ENCODE assay signal across 21 cellular contexts in genomic region chr19:1222394-1222793, GRCh38. TPM values are rescaled to one million over a fixed set of nuclear protein-coding genes. Genes with fewer than 3 reads are reported as not detected.
DNase-seq lines count a peak whose midpoint lies in the region; ATAC-seq and TF ChIP-seq lines count a peak whose summit lies in the region.
"Had no signal": no experiment of that assay in that cellular context is flagged by ENCODE, and none has a peak within 500 bp of the region (broad histone marks: within the 10 kb centered on the region; RNA-seq: fewer than 3 reads in every experiment).

No MANE protein-coding gene starts in this region.

- H3K27me3 ChIP-seq in breast epithelium (no peaks in the 10 kb centered on the region), H9 (ENCODE audit: insufficient read depth, low read length) (no peaks in the 10 kb centered on the region), trophoblast cell (ENCODE audit: insufficient read depth, low read length) (no peaks in the 10 kb centered on the region)
- H3K27me3 ChIP-seq: ascending aorta, colonic mucosa, ovary, SJCRH30, stomach had no signal

- intact Hi-C loops in MCF 10A (cut with micrococcal nuclease): no loop called here
- intact Hi-C loops in breast epithelium (cut with DNase I; ENCODE audit: low total_unique reads): loop anchor here (10.0 kb wide), 1 partner anchor 208 kb away; no protein-coding TSS in a partner anchor

- H4K8ac ChIP-seq in H9 (replicated peaks; ENCODE audit: insufficient read length, low read depth, low read length) (no peak overlapping the region), trophoblast cell (ENCODE audit: low read depth, low read length) (no peak overlapping the region)

- no peak overlapping the region for H2BK20ac ChIP-seq in H9 (ENCODE audit: low read depth, low read length, poor library complexity, severe bottlenecking)

- no peak for TF ChIP-seq POLR2A in breast epithelium (IDR thresholded peaks at IDR 0.05)

- DNase-seq in MCF 10A (ENCODE audit: unreplicated experiment) (no peak), breast epithelium (ENCODE audit: low spot score in 2 of 2) (no peak), H9 (no peak), choroid plexus epithelial cell (ENCODE audit: low read depth) (no peak), NCI-H1694 (lab: John Stamatoyannopoulos, UW) (no peak), trophoblast cell (no peak)
- no peak for DNase-seq in stimulated activated naive B cell treated with anti-CD40 and anti-IgM and Interleukin-4, amounts not matched to agents 10 μg/mL and 1 μg/mL and 100 μg/mL, for 72 hours
- DNase-seq in activated CD4-positive, alpha-beta T cell treated with anti-CD3 and anti-CD28 coated beads, Interleukin-2, amount 10 ng/mL, durations not matched to agents 7 days and 5 days: no peak
- DNase-seq: activated CD8-positive, alpha-beta memory T cell treated with anti-CD3 and anti-CD28 coated beads for 24 hours; colonic mucosa; mammary epithelial cell; naive B cell; NCI-H774; ovary; PC-9; stomach; T-helper 17 cell had no signal

- no peak overlapping the region for H3K4me2 ChIP-seq in H9 (ENCODE audit: insufficient read depth, insufficient read length, low read length)
- no peak overlapping the region for H3K4me2 ChIP-seq in trophoblast cell (ENCODE audit: low read length)
- H3K4me2 ChIP-seq: PC-9 had no signal

- H3K23ac ChIP-seq in H9 (ENCODE audit: insufficient read length, low read depth, low read length): no peak overlapping the region
- no peak overlapping the region for H3K23ac ChIP-seq in trophoblast cell (ENCODE audit: low read length)

- H3K36me3 Mint-ChIP-seq in MCF 10A (ENCODE audit: insufficient read depth, unreplicated experiment): peaks cover 22% of the 10 kb centered on the region
- peaks cover 2 to 9% (median 6%) of the 10 kb centered on the region in 3 experiments; a peak in 5 of 7 replicates for H3K36me3 Mint-ChIP-seq in H9 (ENCODE audit: insufficient read depth in 1 of 3, low read depth in 3 of 3)
- H3K36me3 Mint-ChIP-seq in stimulated activated naive B cell treated with anti-CD40 and anti-IgM and Interleukin-4, amounts not matched to agents 10 μg/mL and 1 μg/mL and 100 μg/mL, for 72 hours: peaks cover 10 to 13% of the 10 kb centered on the region in 2 donors
- peaks cover 3% of the 10 kb centered on the region for H3K36me3 Mint-ChIP-seq in activated CD4-positive, alpha-beta T cell treated with anti-CD3 and anti-CD28 coated beads, Interleukin-2, amount 10 ng/mL, durations not matched to agents 7 days and 5 days (ENCODE audit: low read depth)
- H3K36me3 Mint-ChIP-seq: activated naive CD4-positive, alpha-beta T cell treated with anti-CD3 and anti-CD28 coated beads, Interleukin-2, amount 50 U/mL, for 24 hours; CD4-positive, CD25-positive, alpha-beta regulatory T cell; naive B cell had no signal

- H3K4ac ChIP-seq in H9 (ENCODE audit: low read depth, low read length) (no peak overlapping the region), trophoblast cell (ENCODE audit: low read depth, low read length) (no peak overlapping the region)

- H3K79me2 ChIP-seq in H9 (ENCODE audit: insufficient read depth, low read length) (no peaks in the 10 kb centered on the region), trophoblast cell (ENCODE audit: control insufficient read depth, insufficient read depth, low read length, poor library complexity) (no peaks in the 10 kb centered on the region)

- no peaks in the 10 kb centered on the region for H3K4me1 Mint-ChIP-seq in MCF 10A (ENCODE audit: insufficient read depth, unreplicated experiment)
- peaks cover 0 to 6% of the 10 kb centered on the region in 2 experiments; a peak in 2 of 4 replicates for H3K4me1 Mint-ChIP-seq in H9
- peaks cover 0 to 1% of the 10 kb centered on the region in 2 donors for H3K4me1 Mint-ChIP-seq in stimulated activated naive B cell treated with anti-CD40 and anti-IgM and Interleukin-4, amounts not matched to agents 10 μg/mL and 1 μg/mL and 100 μg/mL, for 72 hours
- peaks cover 3% of the 10 kb centered on the region for H3K4me1 Mint-ChIP-seq in activated CD4-positive, alpha-beta T cell treated with anti-CD3 and anti-CD28 coated beads, Interleukin-2, amount 10 ng/mL, durations not matched to agents 7 days and 5 days
- H3K4me1 Mint-ChIP-seq: CD4-positive, CD25-positive, alpha-beta regulatory T cell; T-helper 17 cell had no signal

- no peak overlapping the region for H2AFZ ChIP-seq in H9 (ENCODE audit: low read length)
- no peak overlapping the region for H2AFZ ChIP-seq in trophoblast cell (ENCODE audit: insufficient read depth, low read length, poor library complexity)
- H2AFZ ChIP-seq: PC-9 had no signal

- H4K91ac ChIP-seq in H9 (ENCODE audit: insufficient read length, low read depth, low read length) (no peak overlapping the region), trophoblast cell (ENCODE audit: low read depth, low read length) (no peak overlapping the region)

- no peak overlapping the region for H2AK5ac ChIP-seq in H9 (ENCODE audit: insufficient read length, low read length)
- H2AK5ac ChIP-seq in trophoblast cell (ENCODE audit: low read length): no peak overlapping the region

- no peak overlapping the region for H4K12ac ChIP-seq in trophoblast cell (ENCODE audit: low read depth, low read length)

- CTCF ChIA-PET in MCF 10A (lab: Yijun Ruan, JAX): interaction anchor here (1.1 to 1.7 kb wide), 3 partner anchors 67 to 237 kb away, joined by 4 to 6 read pairs (median 4); no protein-coding TSS in a partner anchor
- CTCF ChIA-PET in activated CD4-positive, alpha-beta T cell treated with anti-CD3 and anti-CD28 coated beads, Interleukin-2, amount 10 ng/mL, durations not matched to agents 7 days and 5 days (lab: Charles Lee): interaction anchor here (0.5 to 2.7 kb wide), 4 partner anchors 8 to 51 kb away, joined by 3 to 11 read pairs (median 6); no protein-coding TSS in a partner anchor

- H3K18ac ChIP-seq in H9 (ENCODE audit: insufficient read length, low read depth, low read length): no peak overlapping the region
- H3K18ac ChIP-seq in trophoblast cell (ENCODE audit: low read length): no peak overlapping the region

- no peak overlapping the region for H3K14ac ChIP-seq in H9 (ENCODE audit: insufficient read depth, low read length)
- no peak overlapping the region for H3K14ac ChIP-seq in trophoblast cell (ENCODE audit: low read length)

- no peak overlapping the region for H2BK120ac ChIP-seq in H9 (ENCODE audit: low read depth, low read length, poor library complexity, severe bottlenecking)
- H2BK120ac ChIP-seq in trophoblast cell (ENCODE audit: insufficient read depth, low read length, poor library complexity): no peak overlapping the region

- H3K9me3 ChIP-seq in breast epithelium: no peaks in the 10 kb centered on the region
- no peaks in the 10 kb centered on the region for H3K9me3 ChIP-seq in H9 (ENCODE audit: control insufficient read depth, low read depth, low read length)
- no peaks in the 10 kb centered on the region for H3K9me3 ChIP-seq in trophoblast cell (ENCODE audit: insufficient read depth, low read depth, low read length)
- H3K9me3 ChIP-seq: ascending aorta, colonic mucosa, ovary, SJCRH30, stomach had no signal

- no peak overlapping the region for H3K4me3 ChIP-seq in breast epithelium
- H3K4me3 ChIP-seq in choroid plexus epithelial cell (ENCODE audit: low read depth, low read length): no peak overlapping the region
- H3K4me3 ChIP-seq in trophoblast cell (ENCODE audit: low read depth, low read length): no peak overlapping the region
- H3K4me3 ChIP-seq: ascending aorta, colonic mucosa, ovary, PC-9, SJCRH30 had no signal

- no peak overlapping the region for H2BK15ac ChIP-seq in H9 (ENCODE audit: low read depth, low read length)

- H3K27me3 Mint-ChIP-seq in MCF 10A (ENCODE audit: insufficient read depth, unreplicated experiment) (no peaks in the 10 kb centered on the region), H9 (ENCODE audit: low read depth) (no peaks in the 10 kb centered on the region)
- H3K27me3 Mint-ChIP-seq in stimulated activated naive B cell treated with anti-CD40 and anti-IgM and Interleukin-4, amounts not matched to agents 10 μg/mL and 1 μg/mL and 100 μg/mL, for 72 hours: no peaks in the 10 kb centered on the region
- no peaks in the 10 kb centered on the region for H3K27me3 Mint-ChIP-seq in activated CD4-positive, alpha-beta T cell treated with anti-CD3 and anti-CD28 coated beads, Interleukin-2, amount 10 ng/mL, durations not matched to agents 7 days and 5 days
- H3K27me3 Mint-ChIP-seq: activated naive CD4-positive, alpha-beta T cell treated with anti-CD3 and anti-CD28 coated beads, Interleukin-2, amount 50 U/mL, for 24 hours; CD4-positive, CD25-positive, alpha-beta regulatory T cell; naive B cell; T-helper 17 cell had no signal

- POLR2A ChIA-PET in MCF 10A (lab: Yijun Ruan, JAX): interaction anchor here (0.7 kb wide), 1 partner anchor 226 kb away, joined by 4 read pairs; no protein-coding TSS in a partner anchor
- POLR2A ChIA-PET in activated CD4-positive, alpha-beta T cell treated with anti-CD3 and anti-CD28 coated beads, Interleukin-2, amount 10 ng/mL, durations not matched to agents 7 days and 5 days (lab: Charles Lee): no interaction called here

- no peak overlapping the region for H3K27ac Mint-ChIP-seq in MCF 10A (ENCODE audit: low read depth, unreplicated experiment)
- no peak overlapping the region for H3K27ac Mint-ChIP-seq in H9
- H3K27ac Mint-ChIP-seq in stimulated activated naive B cell treated with anti-CD40 and anti-IgM and Interleukin-4, amounts not matched to agents 10 μg/mL and 1 μg/mL and 100 μg/mL, for 72 hours: no peak overlapping the region
- H3K27ac Mint-ChIP-seq in activated CD4-positive, alpha-beta T cell treated with anti-CD3 and anti-CD28 coated beads, Interleukin-2, amount 10 ng/mL, durations not matched to agents 7 days and 5 days: no peak overlapping the region
- H3K27ac Mint-ChIP-seq: activated naive CD4-positive, alpha-beta T cell treated with anti-CD3 and anti-CD28 coated beads, Interleukin-2, amount 50 U/mL, for 24 hours; CD4-positive, CD25-positive, alpha-beta regulatory T cell; naive B cell; T-helper 17 cell had no signal

- H3K4me3 Mint-ChIP-seq in MCF 10A (ENCODE audit: unreplicated experiment) (no peak overlapping the region), H9 (no peak overlapping the region)
- no peak overlapping the region for H3K4me3 Mint-ChIP-seq in stimulated activated naive B cell treated with anti-CD40 and anti-IgM and Interleukin-4, amounts not matched to agents 10 μg/mL and 1 μg/mL and 100 μg/mL, for 72 hours
- H3K4me3 Mint-ChIP-seq in activated CD4-positive, alpha-beta T cell treated with anti-CD3 and anti-CD28 coated beads, Interleukin-2, amount 10 ng/mL, durations not matched to agents 7 days and 5 days: no peak overlapping the region
- H3K4me3 Mint-ChIP-seq: activated naive CD4-positive, alpha-beta T cell treated with anti-CD3 and anti-CD28 coated beads, Interleukin-2, amount 50 U/mL, for 24 hours; CD4-positive, CD25-positive, alpha-beta regulatory T cell; naive B cell; T-helper 17 cell had no signal

- WGBS in H9 (ENCODE audit: extremely low coverage, insufficient read length, low lambda C conversion rate): no CpG with 5 or more reads among the region's 14 CpGs
- WGBS in trophoblast cell (ENCODE audit: extremely low coverage, insufficient coverage, insufficient read length): no CpG with 5 or more reads among the region's 14 CpGs

- H3K36me3 ChIP-seq in breast epithelium (peaks cover 1% of the 10 kb centered on the region), trophoblast cell (ENCODE audit: control insufficient read depth in 1 of 2, insufficient read depth in 2 of 2, low read length in 2 of 2) (peaks cover 60 to 67% of the 10 kb centered on the region in 2 experiments)
- H3K36me3 ChIP-seq: ovary had no signal

- no peak overlapping the region for H3K56ac ChIP-seq in H9 (ENCODE audit: insufficient read length, low read depth, low read length)

- H2BK5ac ChIP-seq in H9 (ENCODE audit: insufficient read length, low read length) (no peak overlapping the region), trophoblast cell (ENCODE audit: low read depth, low read length, poor library complexity) (no peak overlapping the region)

- no TSS peak for BruUV-seq in MCF 10A (replicated peaks; lab: Mats Ljungman, UMichigan)

- no peaks in the 10 kb centered on the region for H3K23me2 ChIP-seq in H9 (ENCODE audit: insufficient read length, low read depth, low read length, poor library complexity, severe bottlenecking)

- peak; percentile 41 to 53 for ATAC-seq in stimulated activated naive B cell treated with anti-CD40 and anti-IgM and Interleukin-4, amounts not matched to agents 10 μg/mL and 1 μg/mL and 100 μg/mL, for 72 hours (replicated peaks)

- H3K9me3 Mint-ChIP-seq in MCF 10A (ENCODE audit: unreplicated experiment) (no peaks in the 10 kb centered on the region), H9 (no peaks in the 10 kb centered on the region)
- no peaks in the 10 kb centered on the region for H3K9me3 Mint-ChIP-seq in stimulated activated naive B cell treated with anti-CD40 and anti-IgM and Interleukin-4, amounts not matched to agents 10 μg/mL and 1 μg/mL and 100 μg/mL, for 72 hours
- H3K9me3 Mint-ChIP-seq in activated CD4-positive, alpha-beta T cell treated with anti-CD3 and anti-CD28 coated beads, Interleukin-2, amount 10 ng/mL, durations not matched to agents 7 days and 5 days: no peaks in the 10 kb centered on the region
- H3K9me3 Mint-ChIP-seq: activated naive CD4-positive, alpha-beta T cell treated with anti-CD3 and anti-CD28 coated beads, Interleukin-2, amount 50 U/mL, for 24 hours; CD4-positive, CD25-positive, alpha-beta regulatory T cell; naive B cell had no signal

- TF ChIP-seq CTCF in MCF 10A (IDR thresholded peaks at IDR 0.05; ENCODE audit: unreplicated experiment) (peak; percentile 12), breast epithelium (IDR thresholded peaks at IDR 0.05) (no peak), H9 (conservative IDR thresholded peaks at IDR 0.05) (peak; percentile 10; the same call in 1 of the 3 replicates), choroid plexus epithelial cell (conservative IDR thresholded peaks at IDR 0.05; ENCODE audit: low read depth, low read length) (peak; percentile 26)

- no peak overlapping the region for H3T11ph ChIP-seq in H9 (ENCODE audit: low read length)

- no peaks in the 10 kb centered on the region for H3K4me1 ChIP-seq in breast epithelium
- H3K4me1 ChIP-seq in H9 (ENCODE audit: insufficient read depth, low read length): no peaks in the 10 kb centered on the region
- no peaks in the 10 kb centered on the region for H3K4me1 ChIP-seq in trophoblast cell (ENCODE audit: control insufficient read depth in 1 of 2, insufficient read depth in 2 of 2, low read length in 2 of 2)
- H3K4me1 ChIP-seq: colonic mucosa, SJCRH30 had no signal

- no peak overlapping the region for H3K9ac ChIP-seq in H9 (ENCODE audit: extremely low read depth, insufficient read length, low read length)
- H3K9ac ChIP-seq in trophoblast cell (ENCODE audit: low read length): no peak overlapping the region

- no peaks in the 10 kb centered on the region for H4K20me1 ChIP-seq in H9 (ENCODE audit: control insufficient read depth, insufficient read depth, insufficient read length)

- H3K79me1 ChIP-seq in H9 (ENCODE audit: insufficient read depth, low read depth, low read length, poor library complexity, severe bottlenecking): peaks cover 4% of the 10 kb centered on the region
- no peaks in the 10 kb centered on the region for H3K79me1 ChIP-seq in trophoblast cell (ENCODE audit: low read length)

- H2BK12ac ChIP-seq in H9 (ENCODE audit: insufficient read length, low read depth, low read length) (no peak overlapping the region), trophoblast cell (ENCODE audit: low read length) (no peak overlapping the region)

- H4K5ac ChIP-seq in H9 (ENCODE audit: insufficient read length, low read depth, low read length): no peak overlapping the region

- H3K27ac ChIP-seq in breast epithelium (no peak overlapping the region), H9 (ENCODE audit: insufficient read length, low read depth, low read length) (no peak overlapping the region), trophoblast cell (ENCODE audit: low read depth, low read length) (no peak overlapping the region)
- H3K27ac ChIP-seq: colonic mucosa, PC-9, SJCRH30 had no signal

RNA-seq across cellular contexts. Expression of gene CBARP, which starts 15.4 kb away (rescaled TPM):
- 7.0 and 8.2 TPM in 2 replicates for total RNA-seq in MCF 10A (2022)
- total RNA-seq in breast epithelium: 1 to 10 TPM in 1 of 3 donors, under 1 TPM in 1, not detected in 1; 0.98 to 4.8 TPM
- 25.6 and 28.4 TPM in 2 replicates for total RNA-seq in H9 (2021)
- polyA plus RNA-seq in trophoblast cell (2013): 3.7 and 4.2 TPM in 2 replicates
- total RNA-seq in activated CD4-positive, alpha-beta T cell treated with anti-CD3 and anti-CD28 coated beads, Interleukin-2, amount 10 ng/mL, durations not matched to agents 7 days and 5 days: not detected
- total RNA-seq: T-helper 17 cell had no signal
- polyA plus RNA-seq: CD4-positive, CD25-positive, alpha-beta regulatory T cell had no signal

RNA-seq across cellular contexts. Expression of gene STK11, which starts 16.8 kb away (rescaled TPM):
- total RNA-seq in MCF 10A (2022): 63.1 and 65.6 TPM in 2 replicates
- 10 to 100 TPM; 32.8 to 55.0 (median 52.1) TPM for total RNA-seq in breast epithelium
- total RNA-seq in H9 (2021): 74.3 and 75.5 TPM in 2 replicates
- polyA plus RNA-seq in trophoblast cell (2013): 32.9 and 33.1 TPM in 2 replicates
- total RNA-seq in activated CD4-positive, alpha-beta T cell treated with anti-CD3 and anti-CD28 coated beads, Interleukin-2, amount 10 ng/mL, durations not matched to agents 7 days and 5 days: 10 to 100 TPM; 71.7 to 82.0 TPM

RNA-seq across cellular contexts. Expression of gene ATP5F1D, which starts 19.2 kb away (rescaled TPM):
- total RNA-seq in MCF 10A (2022): 256 and 258 TPM in 2 replicates
- 10 to 100 TPM; 47.6 to 64.9 (median 61.3) TPM for total RNA-seq in breast epithelium
- 179 and 191 TPM in 2 replicates for total RNA-seq in H9 (2021)
- polyA plus RNA-seq in trophoblast cell (2013): 106 and 107 TPM in 2 replicates
- 100 to 1,000 TPM; 151 to 166 TPM for total RNA-seq in activated CD4-positive, alpha-beta T cell treated with anti-CD3 and anti-CD28 coated beads, Interleukin-2, amount 10 ng/mL, durations not matched to agents 7 days and 5 days

RNA-seq across cellular contexts. Expression of gene MIDN, which starts 26.0 kb away (rescaled TPM):
- 73.6 and 96.9 TPM in 2 replicates for total RNA-seq in MCF 10A (2022)
- 10 to 100 TPM; 13.8 to 28.5 (median 22.4) TPM for total RNA-seq in breast epithelium
- total RNA-seq in H9 (2021): 286 and 300 TPM in 2 replicates
- polyA plus RNA-seq in trophoblast cell (2013): 159 and 165 TPM in 2 replicates
- total RNA-seq in activated CD4-positive, alpha-beta T cell treated with anti-CD3 and anti-CD28 coated beads, Interleukin-2, amount 10 ng/mL, durations not matched to agents 7 days and 5 days: 10 to 100 TPM; 58.0 to 65.7 TPM

RNA-seq across cellular contexts. Expression of gene CIRBP, which starts 46.7 kb away (rescaled TPM):
- total RNA-seq in MCF 10A (2022): 316 and 362 TPM in 2 replicates
- total RNA-seq in breast epithelium: 100 to 1,000 TPM; 458 to 758 (median 656) TPM
- total RNA-seq in H9 (2021): 249 and 263 TPM in 2 replicates
- polyA plus RNA-seq in trophoblast cell (2013): 116 and 120 TPM in 2 replicates
- total RNA-seq in activated CD4-positive, alpha-beta T cell treated with anti-CD3 and anti-CD28 coated beads, Interleukin-2, amount 10 ng/mL, durations not matched to agents 7 days and 5 days: 100 to 1,000 TPM; 169 to 224 TPM

Comparison
In these comparisons a context has a peak if more than half of its experiments do, and no peak if none do; other contexts are left out.
1. CTCF ChIP-seq: peak in MCF 10A (single experiment), H9 (single experiment) and choroid plexus epithelial cell (single experiment); none in breast epithelium (0 of 3).